ENCODE assay signal across 8 cellular contexts in genomic region chr2:19901458-19902271, GRCh38. TPM values are rescaled to one million over a fixed set of nuclear protein-coding genes. Genes with fewer than 3 reads are reported as not detected.
A peak's percentile ranks its signal among the peaks of the same experiment; 100 is the strongest.
DNase-seq lines count a peak whose midpoint lies in the region; ATAC-seq and TF ChIP-seq lines count a peak whose summit lies in the region.

TSS of gene TTC32 (minus strand) at chr2:19901983. CDS start at chr2:19901854, 129 bp downstream.

- H3K4me3 ChIP-seq in SK-N-SH (ENCODE audit: low read depth in 2 of 2, low read length in 1 of 2), result peak within 1 kb of the TSS; percentile 85 to 100
- H3K4me3 ChIP-seq in suprapubic skin, result peak within 1 kb of the TSS; percentile 57

- peak within 1 kb of the TSS; percentile 86 for H3K4me2 ChIP-seq in SK-N-SH

- H3K9me2 ChIP-seq in SK-N-SH, result no peaks in the 10 kb centered on the region

- H3K9me3 ChIP-seq in SK-N-SH (no peaks in the 10 kb centered on the region), suprapubic skin (no peaks in the 10 kb centered on the region)

- peak within 1 kb of the TSS; percentile 93 for H2AFZ ChIP-seq in SK-N-SH (ENCODE audit: low read depth)

- TF ChIP-seq RAD21 in SK-N-SH (IDR thresholded peaks at IDR 0.05; ENCODE audit: low read length), result no peak

- H3K27me3 ChIP-seq in SK-N-SH (ENCODE audit: insufficient read depth), result no peaks in the 10 kb centered on the region
- no peaks in the 10 kb centered on the region for H3K27me3 ChIP-seq in suprapubic skin

- TF ChIP-seq CTCF in GM10248 (IDR thresholded peaks at IDR 0.05; ENCODE audit: control extremely low read depth, extremely low read depth, low read depth, missing control alignments) (no peak), SK-N-SH (IDR thresholded peaks at IDR 0.05) (no peak; the same call in 1 of the 2 replicates), suprapubic skin (IDR thresholded peaks at IDR 0.05) (no peak)

- WGBS in SK-N-SH (ENCODE audit: low lambda C conversion rate), result under 1% methylated on average over 44 of the region's 70 CpGs
- WGBS in suprapubic skin, result 1% methylated on average over 45 of the region's 70 CpGs

- POLR2A ChIA-PET in GM10248 (lab: Yijun Ruan, JAX) (no interaction called here), SK-N-SH (lab: Yijun Ruan, JAX) (interaction anchor here (0.6 to 1.0 kb wide), 4 partner anchors 18 to 381 kb away, joined by 3 to 4 read pairs (median 4); partner anchors contain the start of gene LAPTM4A)

- peak within 1 kb of the TSS; percentile 91 to 100 for H3K27ac ChIP-seq in SK-N-SH (ENCODE audit: low read depth in 2 of 2, low read length in 1 of 2)
- H3K27ac ChIP-seq in suprapubic skin, result peak within 1 kb of the TSS; percentile 85

- peaks cover 57% of the 10 kb centered on the region for H3K79me2 ChIP-seq in SK-N-SH (ENCODE audit: insufficient read depth)

- no peaks in the 10 kb centered on the region for H3F3A ChIP-seq in SK-N-SH (replicated peaks; ENCODE audit: insufficient read depth)

- CTCF ChIA-PET in GM10248 (lab: Yijun Ruan, JAX), result no interaction called here
- CTCF ChIA-PET in SK-N-SH (lab: Yijun Ruan, JAX), result interaction anchor here (1.0 to 1.6 kb wide), 2 partner anchors 11 to 425 kb away, joined by 3 to 4 read pairs; no protein-coding TSS in a partner anchor

- peak within 1 kb of the TSS; percentile 97 for H3K9ac ChIP-seq in SK-N-SH

- peak; percentile 74 to 93 for TF ChIP-seq POLR2A in suprapubic skin (IDR thresholded peaks at IDR 0.05)

- peak; percentile 94 for DNase-seq in GM10248 (ENCODE audit: extremely low spot score)
- DNase-seq in NCI-H1092 (lab: John Stamatoyannopoulos, UW), result peak; percentile 82
- peak; percentile 99 for DNase-seq in SK-N-SH
- DNase-seq in activated naive CD4-positive, alpha-beta T cell treated with anti-CD3 and anti-CD28 coated beads, Interleukin-2, amount 50 U/mL, for 16 hours, result peak; percentile 93
- peak; percentile 91 for DNase-seq in glomerular endothelial cell (ENCODE audit: extremely low read depth, low read depth, low spot score)
- peak; percentile 95 for DNase-seq in occipital lobe (lab: John Stamatoyannopoulos, UW)
- DNase-seq in suprapubic skin (ENCODE audit: low spot score in 2 of 2), result peak; percentile 96 to 97

- peak; percentile 77 for ATAC-seq in HG02610 (IDR thresholded peaks at IDR 0.05; ENCODE audit: unreplicated experiment)

- peaks cover 10% of the 10 kb centered on the region; the same call in 1 of the 2 replicates for H4K20me1 ChIP-seq in SK-N-SH (ENCODE audit: insufficient read depth)

- no peak for TF ChIP-seq EP300 in SK-N-SH (IDR thresholded peaks at IDR 0.05; ENCODE audit: borderline replicate concordance in 1 of 2, low read depth in 1 of 2, low read length in 1 of 2)
- no peak for TF ChIP-seq EP300 in suprapubic skin (IDR thresholded peaks at IDR 0.05)

- peaks cover 14 to 37% of the 10 kb centered on the region in 2 experiments; a peak in 3 of 4 replicates for H3K4me1 ChIP-seq in SK-N-SH (ENCODE audit: control insufficient read depth in 1 of 2, insufficient read depth in 2 of 2, low read depth in 1 of 2, low read length in 1 of 2)
- H3K4me1 ChIP-seq in suprapubic skin, result peaks cover 39% of the 10 kb centered on the region

- H3K36me3 ChIP-seq in SK-N-SH (replicated peaks in 1 of 2; ENCODE audit: control insufficient read depth in 1 of 2, insufficient read depth in 2 of 2, low read length in 1 of 2) (peaks cover 11 to 14% of the 10 kb centered on the region in 2 experiments), suprapubic skin (no peaks in the 10 kb centered on the region)

TF ChIP-seq in SK-N-SH, 30 proteins besides CTCF, POLR2A, EP300 and RAD21 (continues in another document):
- TF ChIP-seq FOXM1 (IDR thresholded peaks at IDR 0.05; ENCODE audit: low read depth), result no peak
- TF ChIP-seq, protein P1, sequence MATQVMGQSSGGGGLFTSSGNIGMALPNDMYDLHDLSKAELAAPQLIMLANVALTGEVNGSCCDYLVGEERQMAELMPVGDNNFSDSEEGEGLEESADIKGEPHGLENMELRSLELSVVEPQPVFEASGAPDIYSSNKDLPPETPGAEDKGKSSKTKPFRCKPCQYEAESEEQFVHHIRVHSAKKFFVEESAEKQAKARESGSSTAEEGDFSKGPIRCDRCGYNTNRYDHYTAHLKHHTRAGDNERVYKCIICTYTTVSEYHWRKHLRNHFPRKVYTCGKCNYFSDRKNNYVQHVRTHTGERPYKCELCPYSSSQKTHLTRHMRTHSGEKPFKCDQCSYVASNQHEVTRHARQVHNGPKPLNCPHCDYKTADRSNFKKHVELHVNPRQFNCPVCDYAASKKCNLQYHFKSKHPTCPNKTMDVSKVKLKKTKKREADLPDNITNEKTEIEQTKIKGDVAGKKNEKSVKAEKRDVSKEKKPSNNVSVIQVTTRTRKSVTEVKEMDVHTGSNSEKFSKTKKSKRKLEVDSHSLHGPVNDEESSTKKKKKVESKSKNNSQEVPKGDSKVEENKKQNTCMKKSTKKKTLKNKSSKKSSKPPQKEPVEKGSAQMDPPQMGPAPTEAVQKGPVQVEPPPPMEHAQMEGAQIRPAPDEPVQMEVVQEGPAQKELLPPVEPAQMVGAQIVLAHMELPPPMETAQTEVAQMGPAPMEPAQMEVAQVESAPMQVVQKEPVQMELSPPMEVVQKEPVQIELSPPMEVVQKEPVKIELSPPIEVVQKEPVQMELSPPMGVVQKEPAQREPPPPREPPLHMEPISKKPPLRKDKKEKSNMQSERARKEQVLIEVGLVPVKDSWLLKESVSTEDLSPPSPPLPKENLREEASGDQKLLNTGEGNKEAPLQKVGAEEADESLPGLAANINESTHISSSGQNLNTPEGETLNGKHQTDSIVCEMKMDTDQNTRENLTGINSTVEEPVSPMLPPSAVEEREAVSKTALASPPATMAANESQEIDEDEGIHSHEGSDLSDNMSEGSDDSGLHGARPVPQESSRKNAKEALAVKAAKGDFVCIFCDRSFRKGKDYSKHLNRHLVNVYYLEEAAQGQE (IDR thresholded peaks at IDR 0.05; ENCODE audit: low read depth, low read length), result peak; percentile 66
- TF ChIP-seq NFIC (IDR thresholded peaks at IDR 0.05; ENCODE audit: borderline replicate concordance), result no peak
- TF ChIP-seq, protein P2, sequence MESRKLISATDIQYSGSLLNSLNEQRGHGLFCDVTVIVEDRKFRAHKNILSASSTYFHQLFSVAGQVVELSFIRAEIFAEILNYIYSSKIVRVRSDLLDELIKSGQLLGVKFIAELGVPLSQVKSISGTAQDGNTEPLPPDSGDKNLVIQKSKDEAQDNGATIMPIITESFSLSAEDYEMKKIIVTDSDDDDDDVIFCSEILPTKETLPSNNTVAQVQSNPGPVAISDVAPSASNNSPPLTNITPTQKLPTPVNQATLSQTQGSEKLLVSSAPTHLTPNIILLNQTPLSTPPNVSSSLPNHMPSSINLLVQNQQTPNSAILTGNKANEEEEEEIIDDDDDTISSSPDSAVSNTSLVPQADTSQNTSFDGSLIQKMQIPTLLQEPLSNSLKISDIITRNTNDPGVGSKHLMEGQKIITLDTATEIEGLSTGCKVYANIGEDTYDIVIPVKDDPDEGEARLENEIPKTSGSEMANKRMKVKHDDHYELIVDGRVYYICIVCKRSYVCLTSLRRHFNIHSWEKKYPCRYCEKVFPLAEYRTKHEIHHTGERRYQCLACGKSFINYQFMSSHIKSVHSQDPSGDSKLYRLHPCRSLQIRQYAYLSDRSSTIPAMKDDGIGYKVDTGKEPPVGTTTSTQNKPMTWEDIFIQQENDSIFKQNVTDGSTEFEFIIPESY (IDR thresholded peaks at IDR 0.05; ENCODE audit: borderline replicate concordance, low read depth), result peak; percentile 100
- no peak for TF ChIP-seq EZH2phosphoT487 (IDR thresholded peaks at IDR 0.05; ENCODE audit: borderline replicate concordance, low read depth)
- TF ChIP-seq, protein P3, sequence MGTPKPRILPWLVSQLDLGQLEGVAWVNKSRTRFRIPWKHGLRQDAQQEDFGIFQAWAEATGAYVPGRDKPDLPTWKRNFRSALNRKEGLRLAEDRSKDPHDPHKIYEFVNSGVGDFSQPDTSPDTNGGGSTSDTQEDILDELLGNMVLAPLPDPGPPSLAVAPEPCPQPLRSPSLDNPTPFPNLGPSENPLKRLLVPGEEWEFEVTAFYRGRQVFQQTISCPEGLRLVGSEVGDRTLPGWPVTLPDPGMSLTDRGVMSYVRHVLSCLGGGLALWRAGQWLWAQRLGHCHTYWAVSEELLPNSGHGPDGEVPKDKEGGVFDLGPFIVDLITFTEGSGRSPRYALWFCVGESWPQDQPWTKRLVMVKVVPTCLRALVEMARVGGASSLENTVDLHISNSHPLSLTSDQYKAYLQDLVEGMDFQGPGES (IDR thresholded peaks at IDR 0.05; ENCODE audit: low read depth, low read length), result no peak
- TF ChIP-seq USF2 (IDR thresholded peaks at IDR 0.05; ENCODE audit: borderline replicate concordance, low read depth, low read length), result peak; percentile 3; the same call in 1 of the 2 replicates
- TF ChIP-seq CHD2 (IDR thresholded peaks at IDR 0.05; ENCODE audit: low read length, partially characterized antibody), result peak; percentile 98
- peak; percentile 68; the same call in 1 of the 2 replicates for TF ChIP-seq MXI1 (IDR thresholded peaks at IDR 0.05; ENCODE audit: low read depth, low read length)
- TF ChIP-seq RFX5 (IDR thresholded peaks at IDR 0.05; ENCODE audit: low read length), result no peak
- peak; percentile 93 for TF ChIP-seq NRF1 (IDR thresholded peaks at IDR 0.05; ENCODE audit: low read depth, low read length)
- no peak for TF ChIP-seq JUND (IDR thresholded peaks at IDR 0.05)
- TF ChIP-seq YY1 (IDR thresholded peaks at IDR 0.05; ENCODE audit: low read depth), result peak; percentile 67
- 0 out of 2 replicates have a peak, but pooled peaks have one; percentile 10 for TF ChIP-seq SMC3 (IDR thresholded peaks at IDR 0.05; ENCODE audit: low read depth, low read length)
- peak; percentile 97 for TF ChIP-seq SIN3A (IDR thresholded peaks at IDR 0.05; ENCODE audit: borderline replicate concordance, low read depth, low read length)
- TF ChIP-seq MAX (IDR thresholded peaks at IDR 0.05; ENCODE audit: low read depth), result peak; percentile 86
- peak; percentile 95 for TF ChIP-seq POLR2AphosphoS5 (IDR thresholded peaks at IDR 0.05; ENCODE audit: low read depth, low read length)

RNA-seq across cellular contexts. Expression of gene TTC32, which starts in this region (rescaled TPM):
- polyA plus RNA-seq in SK-N-SH (2012; rRNA removed), result 9.1 and 11.9 TPM in 2 replicates
- polyA plus RNA-seq in SK-N-SH (2012; cell fraction: cytosol; rRNA removed), result 6.6 and 7.2 TPM in 2 replicates
- 25.0 and 30.7 TPM in 2 replicates for polyA plus RNA-seq in SK-N-SH (2012; cell fraction: nucleus; rRNA removed)
- total RNA-seq in glomerular endothelial cell (1.7 and 7.0 TPM in 2 replicates), occipital lobe (22.3 TPM), suprapubic skin (10 to 100 TPM; 10.8 to 42.6 (median 17.7) TPM)

Comparison
In these comparisons a context has a peak if more than half of its experiments do, and no peak if none do; other contexts are left out.
1. Peak in every context shown above with its lines: DNase-seq, ATAC-seq, H3K4me3 ChIP-seq and H3K27ac ChIP-seq.